1 cellular context compared by ENCODE assay signal in genomic region chr5:144487761-144488160, GRCh38.
TF ChIP-seq lines count a peak whose summit lies in the region.

No MANE protein-coding gene starts in this region.

TF ChIP-seq in H1, 55 proteins besides CTCF, POLR2A, EP300 and RAD21:
- TF ChIP-seq CHD7 (IDR thresholded peaks at IDR 0.05; ENCODE audit: insufficient replicate concordance, low read length) (peak; percentile 45), SIX5 (IDR thresholded peaks at IDR 0.05; ENCODE audit: low read depth, low read length) (no peak), MAX (IDR thresholded peaks at IDR 0.05) (0 out of 2 replicates have a peak, but pooled peaks have one; percentile 14), POLR2AphosphoS5 (IDR thresholded peaks at IDR 0.05; ENCODE audit: low read depth, low read length) (no peak), KDM5A (IDR thresholded peaks at IDR 0.05; ENCODE audit: low read length) (no peak), CEBPB (IDR thresholded peaks at IDR 0.05; ENCODE audit: low read depth, low read length) (peak; percentile 28; the same call in 1 of the 2 replicates)
TF ChIP-seq in H1: peak in this region for 3.
